In genomic region chr3:42635111-42635510, GRCh38 we compare ENCODE assay signal across 7 cellular contexts. TPM values are rescaled to one million over a fixed set of nuclear protein-coding genes. Genes with fewer than 3 reads are reported as not detected.
A peak's percentile ranks its signal among the peaks of the same experiment; 100 is the strongest.
DNase-seq lines count a peak whose midpoint lies in the region; TF ChIP-seq lines count a peak whose summit lies in the region.
"Had no signal": no experiment of that assay in that cellular context is flagged by ENCODE, and none has a peak within 500 bp of the region (broad histone marks: within the 10 kb centered on the region; RNA-seq: fewer than 3 reads in every experiment).

No MANE protein-coding gene starts in this region.

- intact Hi-C loops in ascending aorta (cut with DNase I) (no loop called here), tibial artery (cut with DNase I; ENCODE audit: low total_unique reads) (no loop called here)

- peaks cover 30% of the 10 kb centered on the region for H3K36me3 Mint-ChIP-seq in endothelial cell (ENCODE audit: low read depth, unreplicated experiment)

- H3K27me3 Mint-ChIP-seq in endothelial cell (ENCODE audit: unreplicated experiment): no peaks in the 10 kb centered on the region

- TF ChIP-seq CTCF in endothelial cell (IDR thresholded peaks at IDR 0.05; ENCODE audit: unreplicated experiment) (no peak), ascending aorta (IDR thresholded peaks at IDR 0.05) (no peak), tibial artery (IDR thresholded peaks at IDR 0.05) (no peak)

- H3K27ac ChIP-seq in ascending aorta: no peak overlapping the region
- H3K27ac ChIP-seq in tibial artery: no peak overlapping the region

- H3K36me3 ChIP-seq in ascending aorta (peaks cover 74 to 95% of the 10 kb centered on the region in 2 donors), tibial artery (peaks cover 78 to 98% (median 83%) of the 10 kb centered on the region in 3 donors)

- H3K4me3 ChIP-seq in ascending aorta (no peak overlapping the region), tibial artery (no peak overlapping the region)

- H3K9me3 Mint-ChIP-seq in endothelial cell (ENCODE audit: unreplicated experiment): no peaks in the 10 kb centered on the region

- H3K27me3 ChIP-seq in ascending aorta: no peaks in the 10 kb centered on the region
- H3K27me3 ChIP-seq in tibial artery: no peaks in the 10 kb centered on the region

- H3K9me3 ChIP-seq in ascending aorta (no peaks in the 10 kb centered on the region), tibial artery (no peaks in the 10 kb centered on the region)

- H3K4me1 ChIP-seq in ascending aorta (peaks cover 0 to 2% of the 10 kb centered on the region in 2 donors), tibial artery (peaks cover 0 to 7% (median 0%) of the 10 kb centered on the region in 4 donors)

- H3K4me3 Mint-ChIP-seq in endothelial cell (ENCODE audit: unreplicated experiment): peak overlapping the region; percentile 12

- DNase-seq in ELR (ENCODE audit: low read depth): peak; percentile 76
- DNase-seq in NAMALWA (ENCODE audit: low spot score): peak; percentile 55
- no peak for DNase-seq in endothelial cell (ENCODE audit: low spot score)
- DNase-seq in ascending aorta (ENCODE audit: low spot score in 2 of 2): no peak
- no peak for DNase-seq in tibial artery
- DNase-seq in stimulated activated CD4-positive, alpha-beta T cell treated with anti-CD3 and anti-CD28 coated beads, Interleukin-2, amount 100 ng/mL, for 48 hours: no peak
- DNase-seq: effector memory CD4-positive, alpha-beta T cell had no signal

- peaks cover 6% of the 10 kb centered on the region for H3K4me1 Mint-ChIP-seq in endothelial cell (ENCODE audit: unreplicated experiment)

- H3K27ac Mint-ChIP-seq in endothelial cell (ENCODE audit: unreplicated experiment): peak overlapping the region; percentile 5

RNA-seq across cellular contexts. Expression of gene ZBTB47, which starts 18.4 kb away (rescaled TPM):
- total RNA-seq in endothelial cell (ENCODE audit: unreplicated experiment) (20.5 TPM), ascending aorta (69.3 TPM)

RNA-seq across cellular contexts. Expression of gene NKTR, which starts 34.6 kb away (rescaled TPM):
- total RNA-seq in endothelial cell (ENCODE audit: unreplicated experiment) (118 TPM), ascending aorta (41.7 TPM)

RNA-seq across cellular contexts. Expression of gene SS18L2, which starts 44.5 kb away (rescaled TPM):
- 75.1 TPM for total RNA-seq in endothelial cell (ENCODE audit: unreplicated experiment)
- total RNA-seq in ascending aorta: 1.5 TPM

RNA-seq across cellular contexts. Expression of gene KLHL40, which starts 50.2 kb away (rescaled TPM):
- total RNA-seq in endothelial cell (ENCODE audit: unreplicated experiment) (not detected), ascending aorta (not detected)

RNA-seq across cellular contexts. Expression of gene SEC22C, which starts 53.3 kb away (rescaled TPM):
- total RNA-seq in endothelial cell (ENCODE audit: unreplicated experiment) (49.6 TPM), ascending aorta (28.3 TPM)

Comparison
In these comparisons a context has a peak if more than half of its experiments do, and no peak if none do; other contexts are left out.
1. DNase-seq: peak in ELR (single experiment) and NAMALWA (single experiment); none in endothelial cell (single experiment), ascending aorta (0 of 2), tibial artery (0 of 2) and stimulated activated CD4-positive, alpha-beta T cell treated with anti-CD3 and anti-CD28 coated beads, Interleukin-2, amount 100 ng/mL, for 48 hours (0 of 2).
2. RNA of gene SS18L2, which starts 44.5 kb away (total RNA-seq): 75.1 TPM in endothelial cell (single experiment); 1.5 TPM in ascending aorta (single experiment); every median in the first group is over 10 times any median in the second.